18 cellular contexts compared by ENCODE assay signal in genomic region chr10:74451127-74451829, GRCh38.
"Had no signal": no experiment of that assay in that cellular context is flagged by ENCODE, and none has a peak within 500 bp of the region (broad histone marks: within the 10 kb centered on the region; RNA-seq: fewer than 3 reads in every experiment).

No MANE protein-coding gene starts in this region.

- H3K9ac ChIP-seq: parathyroid adenoma had no signal

- H2AFZ ChIP-seq: parathyroid adenoma had no signal

- H3K4me3 ChIP-seq: colonic mucosa, lung, right lobe of liver, upper lobe of right lung had no signal

- H3K9me3 ChIP-seq: colonic mucosa, right lobe of liver, upper lobe of right lung had no signal

- DNase-seq: activated CD4-positive, alpha-beta T cell treated with anti-CD3 and anti-CD28 coated beads, Interleukin-2, amount 50 U/mL, for 4 hours; amygdala; colonic mucosa; hypothalamus; right lobe of liver; small intestine; stimulated activated CD4-positive, alpha-beta T cell treated with anti-CD3 and anti-CD28 coated beads, Interleukin-15, amount 100 ng/mL, for 24 hours; stimulated activated CD4-positive, alpha-beta T cell treated with anti-CD3 and anti-CD28 coated beads, Interleukin-2, amount 100 ng/mL, for 48 hours; T1000; upper lobe of right lung had no signal

- FAIRE-seq: frontal cortex, keratinocyte, small intestine had no signal

- H3K27me3 Mint-ChIP-seq: natural killer cell treated with Interleukin-12 subunit alpha and Interleukin-12 subunit beta and Interleukin-15 and Interleukin-18, amount 100 ng/mL, for 72 hours had no signal

- H3K4me3 Mint-ChIP-seq: brain; mesothelial cell of epicardium; natural killer cell treated with Interleukin-12 subunit alpha and Interleukin-12 subunit beta and Interleukin-15 and Interleukin-18, amount 100 ng/mL, for 72 hours had no signal

- H3K79me2 ChIP-seq: parathyroid adenoma had no signal

- H3K36me3 Mint-ChIP-seq: natural killer cell treated with Interleukin-12 subunit alpha and Interleukin-12 subunit beta and Interleukin-15 and Interleukin-18, amount 100 ng/mL, for 72 hours had no signal

- H3K4me1 ChIP-seq: colonic mucosa, parathyroid adenoma, upper lobe of right lung had no signal

- H3K27ac ChIP-seq: colonic mucosa, parathyroid adenoma, right lobe of liver, upper lobe of right lung had no signal

- H3K9me3 Mint-ChIP-seq: natural killer cell treated with Interleukin-12 subunit alpha and Interleukin-12 subunit beta and Interleukin-15 and Interleukin-18, amount 100 ng/mL, for 72 hours had no signal

- ATAC-seq: activated CD4-positive, CD25-positive, alpha-beta regulatory T cell treated with anti-CD3 and anti-CD28 coated beads, Interleukin-2, amount 50 U/mL, for 24 hours; natural killer cell treated with Interleukin-12 subunit alpha and Interleukin-12 subunit beta and Interleukin-15 and Interleukin-18, amount 100 ng/mL, for 72 hours; upper lobe of right lung had no signal

- H3K27ac Mint-ChIP-seq: brain; mesothelial cell of epicardium; natural killer cell treated with Interleukin-12 subunit alpha and Interleukin-12 subunit beta and Interleukin-15 and Interleukin-18, amount 100 ng/mL, for 72 hours had no signal

- H3K36me3 ChIP-seq: colonic mucosa, right lobe of liver, upper lobe of right lung had no signal

- H3K27me3 ChIP-seq: colonic mucosa, right lobe of liver, upper lobe of right lung had no signal
